ENCODE assay signal across 10 cellular contexts in the genomic region with DNA sequence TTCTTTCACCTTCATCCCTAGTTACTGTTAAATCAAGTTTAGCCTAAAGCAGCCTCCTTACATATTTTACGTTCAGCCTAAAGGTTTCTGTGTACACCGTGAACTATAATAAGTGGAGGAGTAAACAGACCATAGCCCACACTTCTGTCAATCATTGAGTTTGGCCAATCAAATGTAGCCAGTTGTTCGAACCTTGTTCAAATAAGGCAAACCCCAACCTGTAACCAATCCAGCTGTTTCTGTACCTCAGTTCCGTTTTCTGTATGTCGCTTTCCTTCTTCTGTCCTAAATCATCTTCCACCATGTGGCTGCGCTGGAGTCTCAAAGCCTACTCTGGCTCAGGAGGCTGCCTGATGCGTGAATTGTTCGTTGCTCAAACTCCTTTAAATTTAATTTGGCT. TPM values are rescaled to one million over a fixed set of nuclear protein-coding genes. Genes with fewer than 3 reads are reported as not detected.
DNase-seq lines count a peak whose midpoint lies in the region; ATAC-seq and TF ChIP-seq lines count a peak whose summit lies in the region.
"Had no signal": no experiment of that assay in that cellular context is flagged by ENCODE, and none has a peak within 500 bp of the region (broad histone marks: within the 10 kb centered on the region; RNA-seq: fewer than 3 reads in every experiment).

No MANE protein-coding gene starts in this region.

- H3K36me3 Mint-ChIP-seq in T-helper 17 cell (ENCODE audit: low read depth): no peaks in the 10 kb centered on the region
- no peaks in the 10 kb centered on the region for H3K36me3 Mint-ChIP-seq in immature natural killer cell
- no peaks in the 10 kb centered on the region for H3K36me3 Mint-ChIP-seq in type B pancreatic cell

- H3K9me3 ChIP-seq in cardiac muscle cell (ENCODE audit: low read depth) (no peaks in the 10 kb centered on the region), T-helper 17 cell (ENCODE audit: control insufficient read depth, low read length, poor library complexity, severe bottlenecking) (no peaks in the 10 kb centered on the region)
- H3K9me3 ChIP-seq: Peyer's patch had no signal

- H3K27ac Mint-ChIP-seq in T-helper 17 cell (peak overlapping the region; percentile 45), immature natural killer cell (peak overlapping the region in 5 of 6 donors; percentile 10 to 65 (median 54)), type B pancreatic cell (peak overlapping the region; percentile 94)

- DNase-seq in cardiac muscle cell (ENCODE audit: low read depth in 1 of 2, low spot score in 1 of 2): no peak
- DNase-seq in Right ventricle myocardium inferior (ENCODE audit: missing footprints): no peak
- DNase-seq in T-helper 17 cell: no peak
- no peak for DNase-seq in immature natural killer cell
- no peak for DNase-seq in type B pancreatic cell (ENCODE audit: extremely low spot score, unreplicated experiment)
- no peak for DNase-seq in NCI-H146 (lab: John Stamatoyannopoulos, UW)
- DNase-seq: Peyer's patch had no signal

- no peaks in the 10 kb centered on the region for H3K36me3 ChIP-seq in cardiac muscle cell
- H3K36me3 ChIP-seq: Peyer's patch had no signal

- intact Hi-C loops in Right ventricle myocardium inferior (cut with DNase I): loop anchor here (1.0 to 10.0 kb wide), 3 partner anchors 71 to 728 kb away; partner anchors contain the start of genes EPM2A and RAB32

- H3K27me3 ChIP-seq in cardiac muscle cell: no peaks in the 10 kb centered on the region
- H3K27me3 ChIP-seq: Peyer's patch had no signal

- H3K27me3 Mint-ChIP-seq in T-helper 17 cell (no peaks in the 10 kb centered on the region), immature natural killer cell (ENCODE audit: low read depth in 3 of 3) (peaks cover 2 to 6% (median 3%) of the 10 kb centered on the region in 3 donors), type B pancreatic cell (no peaks in the 10 kb centered on the region)

- H3K27ac ChIP-seq in cardiac muscle cell: peak overlapping the region; percentile 96

- H3K4me3 Mint-ChIP-seq in T-helper 17 cell: peak overlapping the region; percentile 90
- peak overlapping the region; percentile 92 to 96 (median 94) for H3K4me3 Mint-ChIP-seq in immature natural killer cell
- peak overlapping the region; percentile 95 for H3K4me3 Mint-ChIP-seq in type B pancreatic cell

- peaks cover 14% of the 10 kb centered on the region for H3K4me1 Mint-ChIP-seq in T-helper 17 cell
- H3K4me1 Mint-ChIP-seq in immature natural killer cell: peaks cover 50 to 55% of the 10 kb centered on the region in 2 donors
- H3K4me1 Mint-ChIP-seq in type B pancreatic cell (ENCODE audit: unreplicated experiment): peaks cover 13% of the 10 kb centered on the region

- H3K4me1 ChIP-seq in cardiac muscle cell (ENCODE audit: low read depth): peaks cover 14% of the 10 kb centered on the region

- ATAC-seq in Right ventricle myocardium inferior: no peak
- no peak for ATAC-seq in T-helper 17 cell
- no peak for ATAC-seq in HG03442 (IDR thresholded peaks at IDR 0.05; ENCODE audit: unreplicated experiment)
- no peak for ATAC-seq in GM19035 (IDR thresholded peaks at IDR 0.05; ENCODE audit: unreplicated experiment)
- ATAC-seq: right cardiac atrium had no signal

- TF ChIP-seq CTCF in cardiac muscle cell (IDR thresholded peaks at IDR 0.05; ENCODE audit: low read depth, low read length): no peak
- no peak for TF ChIP-seq CTCF in type B pancreatic cell (conservative IDR thresholded peaks at IDR 0.05)

- H3K9me3 Mint-ChIP-seq in immature natural killer cell (no peaks in the 10 kb centered on the region), type B pancreatic cell (no peaks in the 10 kb centered on the region)

- H3K4me3 ChIP-seq in cardiac muscle cell: no peak overlapping the region

RNA-seq across cellular contexts. Expression of gene FBXO30, which starts 1.8 kb away (rescaled TPM):
- 5.9 and 9.0 TPM in 2 replicates for total RNA-seq in cardiac muscle cell
- 6.1 and 12.3 TPM in 2 replicates for polyA plus RNA-seq in cardiac muscle cell
- 13.1 TPM for total RNA-seq in Right ventricle myocardium inferior
- 1 to 10 TPM; 2.5 to 2.8 TPM for total RNA-seq in T-helper 17 cell
- polyA plus RNA-seq in immature natural killer cell: 1 to 10 TPM in 1 of 3 donors, under 1 TPM in 2; 0.67 to 1.4 (median 0.74) TPM
- total RNA-seq in type B pancreatic cell (ENCODE audit: low replicate concordance): 8.3 and 11.6 TPM in 2 replicates
